Comparison of ENCODE assay signal across 21 cellular contexts in the genomic region with DNA sequence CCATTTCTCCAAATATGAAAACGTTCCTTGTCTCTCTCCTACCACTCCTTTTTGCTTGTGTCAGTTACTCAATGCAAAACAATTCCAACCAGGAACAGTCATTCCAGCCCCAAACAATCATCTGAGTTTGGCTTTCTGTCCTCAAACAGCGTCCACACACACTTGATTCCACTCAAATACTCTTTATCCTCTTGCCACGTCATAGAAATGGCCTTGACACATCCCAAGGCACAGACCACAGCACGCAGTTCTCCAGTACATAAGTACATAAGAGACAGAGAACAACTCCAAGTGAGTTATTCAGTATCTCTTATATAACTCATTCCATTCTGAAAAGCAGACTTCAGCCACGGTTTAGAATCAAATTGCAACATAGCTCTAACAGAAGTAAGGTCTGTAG.
DNase-seq lines count a peak whose midpoint lies in the region; ATAC-seq, FAIRE-seq and TF ChIP-seq lines count a peak whose summit lies in the region.
"Had no signal": no experiment of that assay in that cellular context is flagged by ENCODE, and none has a peak within 500 bp of the region (broad histone marks: within the 10 kb centered on the region; RNA-seq: fewer than 3 reads in every experiment).

No MANE protein-coding gene starts in this region.

- H3K9me3 Mint-ChIP-seq in astrocyte (ENCODE audit: unreplicated experiment), result no peaks in the 10 kb centered on the region
- H3K9me3 Mint-ChIP-seq: GM23338 had no signal

- WGBS in smooth muscle cell (ENCODE audit: low lambda C conversion rate), result 63% methylated on average over 5 of the region's 5 CpGs

- H3K9ac ChIP-seq in astrocyte (ENCODE audit: low read length), result no peak overlapping the region
- H3K9ac ChIP-seq in smooth muscle cell (ENCODE audit: low read depth), result no peak overlapping the region

- H3K27me3 ChIP-seq in astrocyte (ENCODE audit: insufficient read depth, low read length) (no peaks in the 10 kb centered on the region), left lung (no peaks in the 10 kb centered on the region), smooth muscle cell (ENCODE audit: low read depth) (peaks cover 7% of the 10 kb centered on the region)

- no peaks in the 10 kb centered on the region for H3F3A ChIP-seq in smooth muscle cell (ENCODE audit: low read depth)

- no peaks in the 10 kb centered on the region for H3K36me3 Mint-ChIP-seq in astrocyte (ENCODE audit: low read depth, unreplicated experiment)
- H3K36me3 Mint-ChIP-seq: CD4-positive, alpha-beta memory T cell had no signal

- H3K4me3 Mint-ChIP-seq in astrocyte (ENCODE audit: unreplicated experiment), result no peak overlapping the region
- H3K4me3 Mint-ChIP-seq: CD4-positive, alpha-beta memory T cell; GM23338 had no signal

- H3K4me1 ChIP-seq in astrocyte (ENCODE audit: insufficient read depth, low read length), result no peaks in the 10 kb centered on the region
- no peaks in the 10 kb centered on the region for H3K4me1 ChIP-seq in left lung
- H3K4me1 ChIP-seq in smooth muscle cell (ENCODE audit: low read depth), result no peaks in the 10 kb centered on the region
- H3K4me1 ChIP-seq: A549 had no signal

- H3K4me2 ChIP-seq in astrocyte (ENCODE audit: low read length) (no peak overlapping the region), smooth muscle cell (no peak overlapping the region)
- H3K4me2 ChIP-seq: A549, GM23338 had no signal

- H3K9me3 ChIP-seq in astrocyte (ENCODE audit: insufficient read depth, low read depth, low read length) (no peaks in the 10 kb centered on the region), left lung (no peaks in the 10 kb centered on the region), smooth muscle cell (replicated peaks; ENCODE audit: low read depth) (no peaks in the 10 kb centered on the region)
- H3K9me3 ChIP-seq: A549 had no signal

- no peak overlapping the region for H3K27ac Mint-ChIP-seq in astrocyte (ENCODE audit: unreplicated experiment)
- H3K27ac Mint-ChIP-seq: CD4-positive, alpha-beta memory T cell; GM23338 had no signal

- H3K79me2 ChIP-seq in astrocyte (ENCODE audit: insufficient read depth, low read length), result no peaks in the 10 kb centered on the region
- H3K79me2 ChIP-seq in smooth muscle cell (ENCODE audit: low read depth), result no peaks in the 10 kb centered on the region

- H3K4me3 ChIP-seq in astrocyte (ENCODE audit: insufficient read depth, low read depth, low read length), result no peak overlapping the region
- H3K4me3 ChIP-seq in left lung, result no peak overlapping the region
- H3K4me3 ChIP-seq in smooth muscle cell, result no peak overlapping the region
- H3K4me3 ChIP-seq: A549, GM23338, K562 had no signal

- H2AFZ ChIP-seq in astrocyte (ENCODE audit: low read depth, low read length) (no peak overlapping the region), smooth muscle cell (ENCODE audit: low read depth) (peak overlapping the region; percentile 11)
- H2AFZ ChIP-seq: GM23338 had no signal

- H3K27ac ChIP-seq in astrocyte (ENCODE audit: low read depth, low read length), result no peak overlapping the region
- no peak overlapping the region for H3K27ac ChIP-seq in left lung
- H3K27ac ChIP-seq in smooth muscle cell (ENCODE audit: low read depth), result no peak overlapping the region
- H3K27ac ChIP-seq: A549, C4-2B had no signal

- intact Hi-C loops in left lung (cut with DNase I), result no loop called here

- peaks cover 4% of the 10 kb centered on the region for H3K27me3 Mint-ChIP-seq in astrocyte (ENCODE audit: low read depth, unreplicated experiment)

- H3K4me1 Mint-ChIP-seq in astrocyte (ENCODE audit: low read depth, unreplicated experiment), result no peaks in the 10 kb centered on the region
- H3K4me1 Mint-ChIP-seq: CD4-positive, alpha-beta memory T cell had no signal

- FAIRE-seq in astrocyte (lab: Jason Lieb, UNC), result no peak
- no peak for FAIRE-seq in GM19239 (lab: Jason Lieb, UNC)
- FAIRE-seq: A549, GM12892, GM18507, H54, K562 had no signal

- H3K36me3 ChIP-seq in astrocyte (ENCODE audit: insufficient read depth, low read length), result no peaks in the 10 kb centered on the region
- H3K36me3 ChIP-seq in left lung, result no peaks in the 10 kb centered on the region
- no peaks in the 10 kb centered on the region for H3K36me3 ChIP-seq in smooth muscle cell (ENCODE audit: low read depth)

- ATAC-seq in left lung, result peak; percentile 50
- ATAC-seq: A549, GM23338, K562 had no signal

- TF ChIP-seq CTCF in astrocyte (IDR thresholded peaks at IDR 0.05; ENCODE audit: insufficient read depth, low read depth, low read length) (no peak), left lung (IDR thresholded peaks at IDR 0.05) (no peak), smooth muscle cell (IDR thresholded peaks at IDR 0.05; ENCODE audit: borderline replicate concordance, insufficient read depth, poor library complexity, severe bottlenecking) (no peak)

- peak; percentile 44 for DNase-seq in RPMI7951 (ENCODE audit: low read depth)
- DNase-seq in astrocyte (ENCODE audit: low read depth), result peak; percentile 68
- no peak for DNase-seq in left lung
- no peak for DNase-seq in smooth muscle cell (lab: John Stamatoyannopoulos, UW; ENCODE audit: unreplicated experiment)
- DNase-seq in GM19239 (ENCODE audit: insufficient read length, low spot score), result no peak
- DNase-seq in retina, result no peak
- DNase-seq in GDM1 (lab: John Stamatoyannopoulos, UW), result no peak
- DNase-seq: AML-193; CD4-positive, alpha-beta memory T cell; DMS153; DND-41; EL; HCEC 1CT; IMR-90 had no signal

- no peaks in the 10 kb centered on the region for H4K20me1 ChIP-seq in astrocyte (ENCODE audit: insufficient read depth, low read length)
- no peaks in the 10 kb centered on the region for H4K20me1 ChIP-seq in smooth muscle cell (ENCODE audit: low read depth)

Comparison
In these comparisons a context has a peak if more than half of its experiments do, and no peak if none do; other contexts are left out.
1. DNase-seq: peak in RPMI7951 (single experiment) and astrocyte (single experiment); none in left lung (0 of 2), smooth muscle cell (single experiment), GM19239 (single experiment), retina (single experiment) and GDM1 (single experiment).